ENCODE assay signal across 16 cellular contexts in the genomic region with DNA sequence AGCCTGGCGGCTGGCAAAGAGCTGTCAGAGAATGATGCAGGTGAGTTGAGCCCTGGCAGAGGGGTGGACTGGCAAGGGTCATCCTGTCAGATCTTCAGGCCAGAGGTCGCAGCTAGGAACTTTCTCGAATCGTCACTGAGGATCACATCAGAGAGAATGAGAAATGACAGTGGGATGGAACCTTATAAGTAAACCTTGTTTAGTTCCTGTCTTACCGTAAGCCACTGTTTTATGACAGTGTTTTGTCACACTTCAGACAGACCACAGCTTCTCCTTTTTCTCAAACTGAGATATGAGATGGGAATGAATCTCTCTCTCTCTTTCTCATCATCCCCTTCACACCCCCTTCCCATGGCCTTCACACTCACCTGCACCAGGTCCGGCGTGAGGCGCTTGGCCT. TPM values are rescaled to one million over a fixed set of nuclear protein-coding genes. Genes with fewer than 3 reads are reported as not detected.
A peak's percentile ranks its signal among the peaks of the same experiment; 100 is the strongest.
DNase-seq lines count a peak whose midpoint lies in the region; ATAC-seq and TF ChIP-seq lines count a peak whose summit lies in the region.
"Had no signal": no experiment of that assay in that cellular context is flagged by ENCODE, and none has a peak within 500 bp of the region (broad histone marks: within the 10 kb centered on the region; RNA-seq: fewer than 3 reads in every experiment).

No MANE protein-coding gene starts in this region.

- peak overlapping the region; percentile 18 for H3K4me3 Mint-ChIP-seq in activated naive CD4-positive, alpha-beta T cell treated with anti-CD3 and anti-CD28 coated beads for 36 hours
- peak overlapping the region; percentile 69 to 86 for H3K4me3 Mint-ChIP-seq in activated T-cell treated with anti-CD3 and anti-CD28 coated beads, Interleukin-2, amount 50 U/mL, for 72 hours
- peak overlapping the region in 1 of 2 donors; percentile 30 for H3K4me3 Mint-ChIP-seq in stimulated activated naive B cell treated with anti-CD40 and anti-IgM and Interleukin-4, amounts not matched to agents 10 μg/mL and 1 μg/mL and 100 μg/mL, for 72 hours
- H3K4me3 Mint-ChIP-seq: WTC11 had no signal

- H3K27me3 ChIP-seq in HL-60 (ENCODE audit: insufficient read depth, poor library complexity, severe bottlenecking), result no peaks in the 10 kb centered on the region
- H3K27me3 ChIP-seq: brain microvascular endothelial cell, upper lobe of left lung had no signal

- no peaks in the 10 kb centered on the region for H3K36me3 Mint-ChIP-seq in activated naive CD4-positive, alpha-beta T cell treated with anti-CD3 and anti-CD28 coated beads for 36 hours (ENCODE audit: low read depth)
- no peaks in the 10 kb centered on the region for H3K36me3 Mint-ChIP-seq in activated T-cell treated with anti-CD3 and anti-CD28 coated beads, Interleukin-2, amount 50 U/mL, for 72 hours (ENCODE audit: insufficient read depth in 2 of 2)
- H3K36me3 Mint-ChIP-seq in stimulated activated naive B cell treated with anti-CD40 and anti-IgM and Interleukin-4, amounts not matched to agents 10 μg/mL and 1 μg/mL and 100 μg/mL, for 72 hours, result no peaks in the 10 kb centered on the region
- H3K36me3 Mint-ChIP-seq: WTC11 had no signal

- peak; percentile 75 to 81 for ATAC-seq in activated T-cell treated with anti-CD3 and anti-CD28 coated beads, Interleukin-2, amount 50 U/mL, for 72 hours (replicated peaks in 1 of 2)
- ATAC-seq in stimulated activated naive B cell treated with anti-CD40 and anti-IgM and Interleukin-4, amounts not matched to agents 10 μg/mL and 1 μg/mL and 100 μg/mL, for 72 hours (replicated peaks), result peak; percentile 90 to 95
- ATAC-seq in HG03571 (IDR thresholded peaks at IDR 0.05; ENCODE audit: unreplicated experiment), result no peak
- ATAC-seq: WTC11 had no signal

- peaks cover 3% of the 10 kb centered on the region for H3K9me3 Mint-ChIP-seq in activated naive CD4-positive, alpha-beta T cell treated with anti-CD3 and anti-CD28 coated beads for 36 hours
- no peaks in the 10 kb centered on the region for H3K9me3 Mint-ChIP-seq in activated T-cell treated with anti-CD3 and anti-CD28 coated beads, Interleukin-2, amount 50 U/mL, for 72 hours
- no peaks in the 10 kb centered on the region for H3K9me3 Mint-ChIP-seq in stimulated activated naive B cell treated with anti-CD40 and anti-IgM and Interleukin-4, amounts not matched to agents 10 μg/mL and 1 μg/mL and 100 μg/mL, for 72 hours
- H3K9me3 Mint-ChIP-seq: WTC11 had no signal

- H3K27ac Mint-ChIP-seq in activated naive CD4-positive, alpha-beta T cell treated with anti-CD3 and anti-CD28 coated beads for 36 hours, result peak overlapping the region; percentile 88
- peak overlapping the region; percentile 94 for H3K27ac Mint-ChIP-seq in activated T-cell treated with anti-CD3 and anti-CD28 coated beads, Interleukin-2, amount 50 U/mL, for 72 hours
- H3K27ac Mint-ChIP-seq in stimulated activated naive B cell treated with anti-CD40 and anti-IgM and Interleukin-4, amounts not matched to agents 10 μg/mL and 1 μg/mL and 100 μg/mL, for 72 hours, result peak overlapping the region; percentile 6
- H3K27ac Mint-ChIP-seq: progenitor cell of endocrine pancreas, WTC11 had no signal

- peaks cover 39% of the 10 kb centered on the region for H3K4me1 Mint-ChIP-seq in activated naive CD4-positive, alpha-beta T cell treated with anti-CD3 and anti-CD28 coated beads for 36 hours (ENCODE audit: low read depth)
- H3K4me1 Mint-ChIP-seq in activated T-cell treated with anti-CD3 and anti-CD28 coated beads, Interleukin-2, amount 50 U/mL, for 72 hours (ENCODE audit: low read depth), result peaks cover 32% of the 10 kb centered on the region
- peaks cover 19 to 28% of the 10 kb centered on the region in 2 donors for H3K4me1 Mint-ChIP-seq in stimulated activated naive B cell treated with anti-CD40 and anti-IgM and Interleukin-4, amounts not matched to agents 10 μg/mL and 1 μg/mL and 100 μg/mL, for 72 hours

- peak overlapping the region; percentile 23 for H3K4me3 ChIP-seq in HL-60 (replicated peaks; ENCODE audit: insufficient read depth, low read length)
- H3K4me3 ChIP-seq: GM23248, upper lobe of left lung had no signal

- H3K27ac ChIP-seq in HL-60 (replicated peaks), result no peak overlapping the region
- H3K27ac ChIP-seq: brain microvascular endothelial cell, GM23248 had no signal

- no peak for TF ChIP-seq CTCF in HL-60 (IDR thresholded peaks at IDR 0.05; ENCODE audit: insufficient read depth, low read length)

- H3K27me3 Mint-ChIP-seq in activated naive CD4-positive, alpha-beta T cell treated with anti-CD3 and anti-CD28 coated beads for 36 hours (ENCODE audit: low read depth), result no peaks in the 10 kb centered on the region
- peaks cover 22% of the 10 kb centered on the region for H3K27me3 Mint-ChIP-seq in activated T-cell treated with anti-CD3 and anti-CD28 coated beads, Interleukin-2, amount 50 U/mL, for 72 hours (ENCODE audit: low read depth)
- H3K27me3 Mint-ChIP-seq in stimulated activated naive B cell treated with anti-CD40 and anti-IgM and Interleukin-4, amounts not matched to agents 10 μg/mL and 1 μg/mL and 100 μg/mL, for 72 hours, result peaks cover 7 to 16% of the 10 kb centered on the region in 2 donors
- H3K27me3 Mint-ChIP-seq: progenitor cell of endocrine pancreas had no signal

- intact Hi-C loops in activated naive CD4-positive, alpha-beta T cell treated with anti-CD3 and anti-CD28 coated beads for 36 hours (cut with micrococcal nuclease), result loop anchor here (5.0 kb wide), 3 partner anchors 256 to 616 kb away; no protein-coding TSS in a partner anchor

- CTCF ChIA-PET in activated naive CD4-positive, alpha-beta T cell treated with anti-CD3 and anti-CD28 coated beads for 36 hours (lab: Charles Lee), result no interaction called here

- DNase-seq in activated naive CD4-positive, alpha-beta T cell treated with anti-CD3 and anti-CD28 coated beads for 36 hours, result peak; percentile 35
- no peak for DNase-seq in activated naive CD4-positive, alpha-beta T cell (lab: John Stamatoyannopoulos, UW)
- peak in 1 of 2 experiments; percentile 63 for DNase-seq in HL-60 (ENCODE audit: low read depth in 1 of 2, low spot score in 1 of 2)
- DNase-seq in activated T-cell treated with anti-CD3 and anti-CD28 coated beads, Interleukin-2, amount 50 U/mL, for 72 hours, result peak; percentile 22 to 29
- DNase-seq in stimulated activated naive B cell treated with anti-CD40 and anti-IgM and Interleukin-4, amounts not matched to agents 10 μg/mL and 1 μg/mL and 100 μg/mL, for 72 hours, result no peak
- no peak for DNase-seq in activated effector memory CD4-positive, alpha-beta T cell treated with anti-CD3 and anti-CD28 coated beads, Interleukin-2, amount 50 U/mL, for 16 hours
- DNase-seq in stimulated activated CD8-positive, alpha-beta memory T cell treated with anti-CD3 and anti-CD28 coated beads, Interleukin-4, amount 100 ng/mL, for 48 hours, result no peak
- DNase-seq: brain microvascular endothelial cell, GM23248, NCI-H2107 had no signal

RNA-seq across cellular contexts. Expression of a gene that starts 9.3 kb away (rescaled TPM):
- not detected for total RNA-seq in activated naive CD4-positive, alpha-beta T cell treated with anti-CD3 and anti-CD28 coated beads for 36 hours
- total RNA-seq in activated T-cell treated with anti-CD3 and anti-CD28 coated beads, Interleukin-2, amount 50 U/mL, for 72 hours, result under 1 TPM in 1 of 2 donors, not detected in 1; 0.05 TPM
- total RNA-seq: GM23248, LHCN-M2, progenitor cell of endocrine pancreas, SK-MEL-5, WTC11 had no signal

Comparison
In these comparisons a context has a peak if more than half of its experiments do, and no peak if none do; other contexts are left out.
1. DNase-seq: peak in activated naive CD4-positive, alpha-beta T cell treated with anti-CD3 and anti-CD28 coated beads for 36 hours (single experiment) and activated T-cell treated with anti-CD3 and anti-CD28 coated beads, Interleukin-2, amount 50 U/mL, for 72 hours (2 of 2); none in activated naive CD4-positive, alpha-beta T cell (0 of 4), stimulated activated naive B cell treated with anti-CD40 and anti-IgM and Interleukin-4, amounts not matched to agents 10 μg/mL and 1 μg/mL and 100 μg/mL, for 72 hours (single experiment), activated effector memory CD4-positive, alpha-beta T cell treated with anti-CD3 and anti-CD28 coated beads, Interleukin-2, amount 50 U/mL, for 16 hours (single experiment) and stimulated activated CD8-positive, alpha-beta memory T cell treated with anti-CD3 and anti-CD28 coated beads, Interleukin-4, amount 100 ng/mL, for 48 hours (single experiment).
2. H3K27ac Mint-ChIP-seq: peak in every context shown above with its lines; median percentile 94 in activated T-cell treated with anti-CD3 and anti-CD28 coated beads, Interleukin-2, amount 50 U/mL, for 72 hours; 88 in activated naive CD4-positive, alpha-beta T cell treated with anti-CD3 and anti-CD28 coated beads for 36 hours; 6 in stimulated activated naive B cell treated with anti-CD40 and anti-IgM and Interleukin-4, amounts not matched to agents 10 μg/mL and 1 μg/mL and 100 μg/mL, for 72 hours.